Comparison of ENCODE assay signal across 8 cellular contexts in the genomic region with DNA sequence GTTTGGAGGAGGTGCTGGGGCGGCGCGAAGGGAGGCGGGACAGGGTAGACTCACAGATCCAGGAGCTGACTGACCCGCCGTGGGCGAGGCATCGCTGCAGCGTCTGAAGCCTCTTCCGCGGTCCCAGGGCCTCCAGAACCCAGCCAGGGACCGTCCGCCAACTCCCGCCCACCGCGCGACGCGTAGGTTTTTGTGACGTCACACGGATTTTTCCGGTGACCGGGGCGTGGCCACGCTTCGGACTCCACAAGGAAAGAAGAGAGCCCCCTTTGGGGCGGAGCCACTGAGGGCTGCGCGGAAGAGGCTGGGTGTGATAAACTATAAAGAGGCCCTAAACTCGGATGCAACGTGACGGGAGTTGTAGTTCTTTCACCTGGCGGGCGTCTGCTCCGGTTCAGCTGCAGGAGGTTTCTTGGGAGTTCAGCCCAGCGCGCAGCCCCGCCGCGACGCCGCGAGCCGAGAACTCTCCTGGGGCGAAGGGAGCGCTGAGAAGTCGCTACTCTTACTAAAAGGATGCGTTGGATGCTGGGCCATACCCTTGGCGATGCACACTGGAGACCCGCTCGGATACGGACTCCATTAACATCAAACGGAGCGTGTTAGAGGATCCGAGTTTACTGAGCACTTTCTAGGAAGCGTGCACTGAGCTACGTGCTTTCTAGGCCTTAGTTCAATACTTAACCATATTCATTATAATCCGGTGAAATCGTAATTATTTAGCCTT.
DNase-seq lines count a peak whose midpoint lies in the region; ATAC-seq, FAIRE-seq and TF ChIP-seq lines count a peak whose summit lies in the region.

A gene (minus strand): TSS at position 105 of the 724 bp plus-strand sequence. CDS start 13 bp downstream, at position 92.

- peak within 1 kb of the TSS; percentile 92 for H3K4me2 ChIP-seq in Loucy (ENCODE audit: low read depth, low read length, poor library complexity, severe bottlenecking)

- H3K36me3 ChIP-seq in Loucy (ENCODE audit: insufficient read depth, low read length), result no peaks in the 10 kb centered on the region

- H3K4me1 ChIP-seq in Loucy (ENCODE audit: insufficient read depth, low read length, poor library complexity, severe bottlenecking), result peaks cover 38% of the 10 kb centered on the region

- no peaks in the 10 kb centered on the region for H3K9me3 ChIP-seq in Loucy (ENCODE audit: insufficient read depth, low read depth, low read length)

- TF ChIP-seq POLR2A in H54 (IDR thresholded peaks at IDR 0.05; ENCODE audit: low read depth, low read length) (peak; percentile 52), Raji (IDR thresholded peaks at IDR 0.05; ENCODE audit: insufficient read depth, low read depth, low read length) (peak; percentile 56; the same call in 1 of the 2 replicates)

- FAIRE-seq in H54 (lab: Jason Lieb, UNC), result peak; percentile 78

- peaks cover 15% of the 10 kb centered on the region for H3K79me2 ChIP-seq in Loucy (ENCODE audit: insufficient read depth, low read length)

- no peaks in the 10 kb centered on the region for H3K9me2 ChIP-seq in Loucy (replicated peaks; ENCODE audit: low read depth, low read length)

- H3K36me3 Mint-ChIP-seq in nephron (ENCODE audit: low read depth), result peaks cover 8% of the 10 kb centered on the region

- ATAC-seq in stimulated activated naive CD8-positive, alpha-beta T cell treated with anti-CD3 and anti-CD28 coated beads, Interleukin-15, Interleukin-2, amounts not matched to agents 100 U/mL and 50 U/mL, for 24 hours, result peak; percentile 97

- H3K27me3 ChIP-seq in Loucy (ENCODE audit: insufficient read depth, low read length, poor library complexity, severe bottlenecking), result no peaks in the 10 kb centered on the region

- no peaks in the 10 kb centered on the region for H3K27me3 Mint-ChIP-seq in nephron (ENCODE audit: low read depth)

- DNase-seq in ELF-1 (ENCODE audit: low read depth, low spot score) (peak; percentile 100), H54 (ENCODE audit: insufficient read length, low spot score) (peak; percentile 91), activated gamma-delta T cell (lab: John Stamatoyannopoulos, UW) (peak; percentile 94), fibroblast of the conjunctiva (ENCODE audit: low read depth) (peak; percentile 99)
- peak; percentile 99 for DNase-seq in stimulated activated naive CD8-positive, alpha-beta T cell treated with anti-CD3 and anti-CD28 coated beads, Interleukin-15, Interleukin-2, amounts not matched to agents 100 U/mL and 50 U/mL, for 24 hours

- peak within 1 kb of the TSS; percentile 97 to 98 (median 98) for H3K4me3 Mint-ChIP-seq in nephron

- peak within 1 kb of the TSS; percentile 98 to 99 (median 98) for H3K27ac Mint-ChIP-seq in nephron

- no peaks in the 10 kb centered on the region for H4K20me1 ChIP-seq in Loucy (ENCODE audit: insufficient read depth, low read length, poor library complexity, severe bottlenecking)

- peak within 1 kb of the TSS; percentile 90 for H3K4me3 ChIP-seq in Loucy (ENCODE audit: low read length, poor library complexity, severe bottlenecking)

- TF ChIP-seq CTCF in Loucy (conservative IDR thresholded peaks at IDR 0.05; ENCODE audit: low read length) (no peak), nephron (IDR thresholded peaks at IDR 0.05; ENCODE audit: unreplicated experiment in 3 of 3) (no peak)

- no peaks in the 10 kb centered on the region for H3F3A ChIP-seq in Loucy (ENCODE audit: low read depth)

- peak within 1 kb of the TSS; percentile 91 for H3K9ac ChIP-seq in Loucy (ENCODE audit: low read depth, low read length, poor library complexity, severe bottlenecking)

- peak within 1 kb of the TSS; percentile 85 for H2AFZ ChIP-seq in Loucy (ENCODE audit: low read length)

- H3K9me3 Mint-ChIP-seq in nephron, result peaks cover 8% of the 10 kb centered on the region

- H3K4me1 Mint-ChIP-seq in nephron, result peaks cover 30% of the 10 kb centered on the region

Comparison
In these comparisons a context has a peak if more than half of its experiments do, and no peak if none do; other contexts are left out.
1. Peak in every context shown above with its lines: DNase-seq, ATAC-seq and H3K4me3 ChIP-seq.